In the genomic region with DNA sequence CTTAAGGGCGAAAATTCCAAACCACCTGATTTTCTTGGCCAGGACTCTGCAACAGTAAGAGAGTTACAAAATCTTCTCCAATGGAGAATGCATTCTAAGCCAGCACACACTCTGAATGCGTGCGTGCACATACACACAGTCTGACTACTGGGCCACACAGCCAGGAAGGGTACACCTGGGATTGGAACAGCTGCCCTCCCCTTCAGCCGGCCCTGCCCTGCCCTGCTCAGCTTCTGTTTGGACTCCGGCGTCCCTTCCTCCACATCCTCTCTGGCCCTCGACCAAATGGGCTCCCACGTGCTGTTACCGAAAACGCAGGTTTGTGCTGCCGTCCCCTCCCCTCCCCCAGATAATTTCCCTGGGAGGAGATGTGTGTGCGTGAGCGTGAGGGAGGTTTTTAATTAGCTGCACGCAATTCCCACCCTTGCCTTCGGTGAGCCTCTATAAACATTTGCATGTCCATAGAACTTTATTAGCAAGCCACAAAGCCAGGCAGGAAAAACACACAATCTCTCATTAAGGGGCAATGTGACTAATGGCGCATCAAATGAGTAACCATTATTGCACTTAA, we compare ENCODE assay signal across 14 cellular contexts. TPM values are rescaled to one million over a fixed set of nuclear protein-coding genes. Genes with fewer than 3 reads are reported as not detected.
A peak's percentile ranks its signal among the peaks of the same experiment; 100 is the strongest.
DNase-seq lines count a peak whose midpoint lies in the region; ATAC-seq, FAIRE-seq and TF ChIP-seq lines count a peak whose summit lies in the region.
"Had no signal": no experiment of that assay in that cellular context is flagged by ENCODE, and none has a peak within 500 bp of the region (broad histone marks: within the 10 kb centered on the region; RNA-seq: fewer than 3 reads in every experiment).

No MANE protein-coding gene starts in this region.

- H3K4me1 ChIP-seq in astrocyte (ENCODE audit: insufficient read depth, low read length): peaks cover 32% of the 10 kb centered on the region
- peaks cover 0 to 10% of the 10 kb centered on the region in 2 donors for H3K4me1 ChIP-seq in kidney (ENCODE audit: control insufficient read depth in 1 of 2, insufficient read depth in 1 of 2, low read depth in 1 of 2, low read length in 2 of 2)
- peaks cover 0 to 70% (median 68%) of the 10 kb centered on the region in 4 donors for H3K4me1 ChIP-seq in sigmoid colon

- TF ChIP-seq CTCF in LNCaP clone FGC (IDR thresholded peaks at IDR 0.05; ENCODE audit: control insufficient read depth, extremely low read depth, insufficient read depth) (no peak), astrocyte (IDR thresholded peaks at IDR 0.05; ENCODE audit: insufficient read depth, low read depth, low read length) (no peak), kidney (IDR thresholded peaks at IDR 0.05; ENCODE audit: borderline replicate concordance, extremely low read depth, insufficient read depth) (no peak), sigmoid colon (IDR thresholded peaks at IDR 0.05) (no peak), GM20000 (IDR thresholded peaks at IDR 0.05; ENCODE audit: extremely low read depth, missing control alignments) (no peak)

- ATAC-seq in HG02763 (IDR thresholded peaks at IDR 0.05; ENCODE audit: unreplicated experiment) (no peak), GM19324 (IDR thresholded peaks at IDR 0.05; ENCODE audit: low FRiP score, unreplicated experiment) (no peak)

- no peaks in the 10 kb centered on the region for H4K20me1 ChIP-seq in astrocyte (ENCODE audit: insufficient read depth, low read length)

- H3K36me3 Mint-ChIP-seq in astrocyte (ENCODE audit: low read depth, unreplicated experiment): no peaks in the 10 kb centered on the region
- H3K36me3 Mint-ChIP-seq: naive thymus-derived CD8-positive, alpha-beta T cell had no signal

- intact Hi-C loops in kidney (cut with DNase I) (no loop called here), sigmoid colon (cut with DNase I) (loop anchor here (2.0 to 5.0 kb wide), 2 partner anchors 38 to 79 kb away; no protein-coding TSS in a partner anchor)

- no peak for TF ChIP-seq POLR2A in sigmoid colon (IDR thresholded peaks at IDR 0.05)

- H3K27me3 Mint-ChIP-seq in astrocyte (ENCODE audit: low read depth, unreplicated experiment): no peaks in the 10 kb centered on the region
- H3K27me3 Mint-ChIP-seq: naive thymus-derived CD8-positive, alpha-beta T cell had no signal

- peak overlapping the region; percentile 37 for H3K4me2 ChIP-seq in astrocyte (ENCODE audit: low read length)

- FAIRE-seq in astrocyte (lab: Jason Lieb, UNC): no peak
- no peak for FAIRE-seq in kidney (lab: Jason Lieb, UNC)

- H3K27me3 ChIP-seq in astrocyte (ENCODE audit: insufficient read depth, low read length) (no peaks in the 10 kb centered on the region), sigmoid colon (no peaks in the 10 kb centered on the region)
- H3K27me3 ChIP-seq: brain microvascular endothelial cell had no signal

- no peak for TF ChIP-seq EP300 in sigmoid colon (IDR thresholded peaks at IDR 0.05)

- DNase-seq in LNCaP clone FGC (ENCODE audit: low read depth) (peak; percentile 41), astrocyte (ENCODE audit: low read depth) (peak; percentile 56), kidney (peak; percentile 77), sigmoid colon (no peak), UCSD-AML1 (lab: John Stamatoyannopoulos, UW; ENCODE audit: unreplicated experiment) (no peak), GM20000 (ENCODE audit: low spot score) (no peak)
- DNase-seq: activated CD4-positive, CD25-positive, alpha-beta regulatory T cell treated with anti-CD3 and anti-CD28 coated beads, Interleukin-2, amount 50 U/mL, for 72 hours; activated T-cell treated with anti-CD3 and anti-CD28 coated beads, Interleukin-2, amount 50 U/mL, for 72 hours; NCI-H345 had no signal

- no peak overlapping the region for H3K4me3 Mint-ChIP-seq in astrocyte (ENCODE audit: unreplicated experiment)

- H3K36me3 ChIP-seq in astrocyte (ENCODE audit: insufficient read depth, low read length): no peaks in the 10 kb centered on the region
- H3K36me3 ChIP-seq in kidney (ENCODE audit: control insufficient read depth in 1 of 2, insufficient read depth in 2 of 2, low read length in 2 of 2): no peaks in the 10 kb centered on the region
- no peaks in the 10 kb centered on the region for H3K36me3 ChIP-seq in sigmoid colon
- H3K36me3 ChIP-seq: brain microvascular endothelial cell had no signal

- H3K4me1 Mint-ChIP-seq in astrocyte (ENCODE audit: low read depth, unreplicated experiment): peaks cover 9% of the 10 kb centered on the region

- no peaks in the 10 kb centered on the region for H3K9me3 ChIP-seq in astrocyte (ENCODE audit: insufficient read depth, low read depth, low read length)
- H3K9me3 ChIP-seq in kidney (ENCODE audit: control insufficient read depth in 1 of 2, low read length in 2 of 2): no peaks in the 10 kb centered on the region
- no peaks in the 10 kb centered on the region for H3K9me3 ChIP-seq in sigmoid colon

- H3K27ac ChIP-seq in astrocyte (ENCODE audit: low read depth, low read length): no peak overlapping the region
- H3K27ac ChIP-seq in kidney (ENCODE audit: low read depth in 2 of 2, low read length in 2 of 2): no peak overlapping the region
- peak overlapping the region; percentile 82 to 90 (median 84) for H3K27ac ChIP-seq in sigmoid colon
- H3K27ac ChIP-seq: brain microvascular endothelial cell had no signal

- H3K9ac ChIP-seq in astrocyte (ENCODE audit: low read length): no peak overlapping the region
- H3K9ac ChIP-seq in kidney (ENCODE audit: low read length in 2 of 2): no peak overlapping the region

- H2AFZ ChIP-seq in astrocyte (ENCODE audit: low read depth, low read length): no peak overlapping the region

- H3K9me3 Mint-ChIP-seq in astrocyte (ENCODE audit: unreplicated experiment): no peaks in the 10 kb centered on the region
- H3K9me3 Mint-ChIP-seq: activated T-cell treated with anti-CD3 and anti-CD28 coated beads, Interleukin-2, amount 50 U/mL, for 72 hours; naive thymus-derived CD8-positive, alpha-beta T cell had no signal

- H3K4me3 ChIP-seq in LNCaP clone FGC (ENCODE audit: low read depth, low read length) (peak overlapping the region; percentile 16; the same call in 1 of the 2 replicates), astrocyte (ENCODE audit: insufficient read depth, low read depth, low read length) (no peak overlapping the region), kidney (ENCODE audit: low read length in 2 of 2) (no peak overlapping the region), sigmoid colon (no peak overlapping the region)
- H3K4me3 ChIP-seq: SK-N-MC had no signal

- 29 to 75% methylated on average over 16 of the region's 16 CpGs for WGBS in sigmoid colon, 2 donors

- peaks cover 10% of the 10 kb centered on the region for H3K79me2 ChIP-seq in astrocyte (ENCODE audit: insufficient read depth, low read length)

- H3K27ac Mint-ChIP-seq in astrocyte (ENCODE audit: unreplicated experiment): peak overlapping the region; percentile 27
- H3K27ac Mint-ChIP-seq: activated T-cell treated with anti-CD3 and anti-CD28 coated beads, Interleukin-2, amount 50 U/mL, for 72 hours had no signal

RNA-seq across cellular contexts. Expression of gene CCNK, which starts 43.0 kb away (rescaled TPM):
- total RNA-seq in astrocyte: 110 and 121 TPM in 2 replicates
- 40.6 TPM for total RNA-seq in kidney
- 12.8 TPM for polyA plus RNA-seq in kidney (ENCODE audit: insufficient read depth, low read depth, low replicate concordance)
- 10 to 100 TPM; 13.2 to 20.5 (median 18.4) TPM for total RNA-seq in sigmoid colon
- polyA plus RNA-seq in sigmoid colon: 10 to 100 TPM; 14.4 to 25.9 (median 17.6) TPM

RNA-seq across cellular contexts. Expression of gene SETD3, which starts 43.5 kb away (rescaled TPM):
- 62.8 and 65.8 TPM in 2 replicates for total RNA-seq in astrocyte
- total RNA-seq in kidney: 85.6 TPM
- polyA plus RNA-seq in kidney (ENCODE audit: insufficient read depth, low read depth, low replicate concordance): 74.0 TPM
- total RNA-seq in sigmoid colon: 100 to 1,000 TPM; 130 to 164 (median 152) TPM
- polyA plus RNA-seq in sigmoid colon: 10 to 100 TPM; 34.6 to 54.7 (median 53.6) TPM

Comparison
In these comparisons a context has a peak if more than half of its experiments do, and no peak if none do; other contexts are left out.
1. DNase-seq: peak in LNCaP clone FGC (single experiment), astrocyte (single experiment) and kidney (single experiment); none in sigmoid colon (single experiment), UCSD-AML1 (single experiment) and GM20000 (single experiment).
2. H3K27ac ChIP-seq: peak in sigmoid colon (4 of 4); none in astrocyte (single experiment) and kidney (0 of 2).